Comparison of ENCODE assay signal across 1 cellular context in genomic region chr3:43675593-43675992, GRCh38.
A peak's percentile ranks its signal among the peaks of the same experiment; 100 is the strongest.
TF ChIP-seq lines count a peak whose summit lies in the region.

No MANE protein-coding gene starts in this region.

TF ChIP-seq in K562, 482 proteins besides CTCF, POLR2A, EP300 and RAD21 (continued from another document):
- TF ChIP-seq ZNF592 (IDR thresholded peaks at IDR 0.05), result 0 out of 2 replicates have a peak, but pooled peaks have one; percentile 9
- TF ChIP-seq ZNF407 (IDR thresholded peaks at IDR 0.05; ENCODE audit: low read depth), result peak; percentile 41; the same call in 1 of the 2 replicates
- 0 out of 2 replicates have a peak, but pooled peaks have one; percentile 20 for TF ChIP-seq MECOM (CRISPR knock-in tag; IDR thresholded peaks at IDR 0.05)
